1 cellular context compared by ENCODE assay signal in the genomic region with DNA sequence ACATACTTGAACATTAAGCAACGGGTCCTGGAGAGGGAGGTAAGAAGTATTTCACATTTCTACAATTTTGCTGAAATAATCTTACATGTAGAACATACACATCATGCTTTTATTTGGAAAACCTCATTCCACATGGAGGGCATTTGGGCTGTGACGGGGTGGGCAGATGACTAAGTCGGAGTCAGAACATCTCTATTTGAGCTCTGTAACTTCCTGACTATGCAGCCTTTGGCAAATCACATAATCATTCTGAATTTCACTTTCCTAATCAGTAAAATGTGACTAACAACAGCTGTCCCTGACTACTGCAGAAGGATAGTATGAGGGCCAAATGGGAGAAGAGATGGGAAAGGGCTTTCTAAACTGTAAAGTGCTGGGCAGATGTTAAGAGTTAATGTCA.
TF ChIP-seq lines count a peak whose summit lies in the region.

No MANE protein-coding gene starts in this region.

TF ChIP-seq in HepG2, 621 proteins besides CTCF, POLR2A, EP300 and RAD21 (continued from another document):
- TF ChIP-seq CSRNP2 (CRISPR knock-in tag; conservative IDR thresholded peaks at IDR 0.05; ENCODE audit: low read depth) = no peak
- TF ChIP-seq, protein P1, sequence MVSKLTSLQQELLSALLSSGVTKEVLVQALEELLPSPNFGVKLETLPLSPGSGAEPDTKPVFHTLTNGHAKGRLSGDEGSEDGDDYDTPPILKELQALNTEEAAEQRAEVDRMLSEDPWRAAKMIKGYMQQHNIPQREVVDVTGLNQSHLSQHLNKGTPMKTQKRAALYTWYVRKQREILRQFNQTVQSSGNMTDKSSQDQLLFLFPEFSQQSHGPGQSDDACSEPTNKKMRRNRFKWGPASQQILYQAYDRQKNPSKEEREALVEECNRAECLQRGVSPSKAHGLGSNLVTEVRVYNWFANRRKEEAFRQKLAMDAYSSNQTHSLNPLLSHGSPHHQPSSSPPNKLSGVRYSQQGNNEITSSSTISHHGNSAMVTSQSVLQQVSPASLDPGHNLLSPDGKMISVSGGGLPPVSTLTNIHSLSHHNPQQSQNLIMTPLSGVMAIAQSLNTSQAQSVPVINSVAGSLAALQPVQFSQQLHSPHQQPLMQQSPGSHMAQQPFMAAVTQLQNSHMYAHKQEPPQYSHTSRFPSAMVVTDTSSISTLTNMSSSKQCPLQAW (CRISPR knock-in tag; IDR thresholded peaks at IDR 0.05) = no peak
- TF ChIP-seq, protein P2, sequence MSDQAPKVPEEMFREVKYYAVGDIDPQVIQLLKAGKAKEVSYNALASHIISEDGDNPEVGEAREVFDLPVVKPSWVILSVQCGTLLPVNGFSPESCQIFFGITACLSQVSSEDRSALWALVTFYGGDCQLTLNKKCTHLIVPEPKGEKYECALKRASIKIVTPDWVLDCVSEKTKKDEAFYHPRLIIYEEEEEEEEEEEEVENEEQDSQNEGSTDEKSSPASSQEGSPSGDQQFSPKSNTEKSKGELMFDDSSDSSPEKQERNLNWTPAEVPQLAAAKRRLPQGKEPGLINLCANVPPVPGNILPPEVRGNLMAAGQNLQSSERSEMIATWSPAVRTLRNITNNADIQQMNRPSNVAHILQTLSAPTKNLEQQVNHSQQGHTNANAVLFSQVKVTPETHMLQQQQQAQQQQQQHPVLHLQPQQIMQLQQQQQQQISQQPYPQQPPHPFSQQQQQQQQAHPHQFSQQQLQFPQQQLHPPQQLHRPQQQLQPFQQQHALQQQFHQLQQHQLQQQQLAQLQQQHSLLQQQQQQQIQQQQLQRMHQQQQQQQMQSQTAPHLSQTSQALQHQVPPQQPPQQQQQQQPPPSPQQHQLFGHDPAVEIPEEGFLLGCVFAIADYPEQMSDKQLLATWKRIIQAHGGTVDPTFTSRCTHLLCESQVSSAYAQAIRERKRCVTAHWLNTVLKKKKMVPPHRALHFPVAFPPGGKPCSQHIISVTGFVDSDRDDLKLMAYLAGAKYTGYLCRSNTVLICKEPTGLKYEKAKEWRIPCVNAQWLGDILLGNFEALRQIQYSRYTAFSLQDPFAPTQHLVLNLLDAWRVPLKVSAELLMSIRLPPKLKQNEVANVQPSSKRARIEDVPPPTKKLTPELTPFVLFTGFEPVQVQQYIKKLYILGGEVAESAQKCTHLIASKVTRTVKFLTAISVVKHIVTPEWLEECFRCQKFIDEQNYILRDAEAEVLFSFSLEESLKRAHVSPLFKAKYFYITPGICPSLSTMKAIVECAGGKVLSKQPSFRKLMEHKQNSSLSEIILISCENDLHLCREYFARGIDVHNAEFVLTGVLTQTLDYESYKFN (CRISPR knock-in tag; conservative IDR thresholded peaks at IDR 0.05) = no peak
- no peak for TF ChIP-seq ZNF326 (CRISPR knock-in tag; IDR thresholded peaks at IDR 0.05; ENCODE audit: borderline replicate concordance)
- no peak for TF ChIP-seq ZNF501 (CRISPR knock-in tag; IDR thresholded peaks at IDR 0.05)
- TF ChIP-seq KLF11 (CRISPR knock-in tag; IDR thresholded peaks at IDR 0.05) = no peak
- no peak for TF ChIP-seq HMG20A (CRISPR knock-in tag; IDR thresholded peaks at IDR 0.05; ENCODE audit: borderline replicate concordance)
TF ChIP-seq in HepG2: peak in this region for 0.
